Comparison of ENCODE assay signal across 27 cellular contexts in genomic region chr11:42329930-42330555, GRCh38.
"Had no signal": no experiment of that assay in that cellular context is flagged by ENCODE, and none has a peak within 500 bp of the region (broad histone marks: within the 10 kb centered on the region; RNA-seq: fewer than 3 reads in every experiment).

No MANE protein-coding gene starts in this region.

- DNase-seq: activated CD4-positive, alpha-beta T cell treated with anti-CD3 and anti-CD28 coated beads for 1 hour; activated CD4-positive, alpha-beta T cell treated with anti-CD3 and anti-CD28 coated beads, Interleukin-2, amount 50 U/mL, for 1 hour; activated CD8-positive, alpha-beta T cell treated with anti-CD3 and anti-CD28 coated beads, Interleukin-2, amount 10 ng/mL, durations not matched to agents 7 days and 5 days; activated gamma-delta T cell; activated naive CD4-positive, alpha-beta T cell treated with anti-CD3 and anti-CD28 coated beads, Interleukin-2, amount 50 U/mL, for 16 hours; activated naive CD8-positive, alpha-beta T cell treated with anti-CD3 and anti-CD28 coated beads, Interleukin-2, amount 50 U/mL, for 24 hours; anterior cingulate cortex; cerebellar nuclear complex; cortex of kidney; endodermal cell; esophagus squamous epithelium; foreskin melanocyte; immature natural killer cell; kidney glomerular epithelial cell; left lung; midbrain; ovary; right cardiac atrium; stimulated activated CD4-positive, alpha-beta T cell treated with anti-CD3 and anti-CD28 coated beads, Interleukin-1b, Interleukin-23, amount 100 ng/mL, for 48 hours; stimulated activated naive CD8-positive, alpha-beta T cell treated with anti-CD3 and anti-CD28 coated beads, Interleukin-15, amount 100 ng/mL, for 72 hours; T-helper 9 cell; tibial artery had no signal

- H3K27ac ChIP-seq: esophagus squamous epithelium, hepatocyte, left lung, neutrophil, ovary, tibial artery had no signal

- ATAC-seq: activated CD8-positive, alpha-beta T cell treated with anti-CD3 and anti-CD28 coated beads, Interleukin-2, amount 10 ng/mL, durations not matched to agents 7 days and 5 days; activated naive CD8-positive, alpha-beta T cell treated with anti-CD3 and anti-CD28 coated beads, Interleukin-2, amount 50 U/mL, for 24 hours; left lung; natural killer cell treated with Interleukin-12 subunit alpha and Interleukin-12 subunit beta and Interleukin-15 and Interleukin-18, amount 100 ng/mL, for 72 hours; right cardiac atrium; stimulated activated effector memory CD8-positive, alpha-beta T cell treated with anti-CD3 and anti-CD28 coated beads, Interleukin-12 subunit alpha, Interleukin-12 subunit beta, amount 100 ng/mL, for 72 hours; stimulated activated naive CD8-positive, alpha-beta T cell treated with anti-CD3 and anti-CD28 coated beads, Interleukin-15, amount 100 ng/mL, for 72 hours had no signal

- H3K4me3 ChIP-seq: breast epithelium, esophagus squamous epithelium, hepatocyte, left lung, ovary, tibial artery had no signal

- H3K4me1 ChIP-seq: breast epithelium, esophagus squamous epithelium, left lung, tibial artery had no signal

- H3K79me2 ChIP-seq: hepatocyte had no signal

- H3K4me2 ChIP-seq: hepatocyte had no signal

- H3K27me3 ChIP-seq: breast epithelium, esophagus squamous epithelium, hepatocyte, left lung, neutrophil, ovary, tibial artery had no signal

- H3K36me3 ChIP-seq: breast epithelium, esophagus squamous epithelium, left lung, neutrophil, ovary, tibial artery had no signal
